In the genomic region with DNA sequence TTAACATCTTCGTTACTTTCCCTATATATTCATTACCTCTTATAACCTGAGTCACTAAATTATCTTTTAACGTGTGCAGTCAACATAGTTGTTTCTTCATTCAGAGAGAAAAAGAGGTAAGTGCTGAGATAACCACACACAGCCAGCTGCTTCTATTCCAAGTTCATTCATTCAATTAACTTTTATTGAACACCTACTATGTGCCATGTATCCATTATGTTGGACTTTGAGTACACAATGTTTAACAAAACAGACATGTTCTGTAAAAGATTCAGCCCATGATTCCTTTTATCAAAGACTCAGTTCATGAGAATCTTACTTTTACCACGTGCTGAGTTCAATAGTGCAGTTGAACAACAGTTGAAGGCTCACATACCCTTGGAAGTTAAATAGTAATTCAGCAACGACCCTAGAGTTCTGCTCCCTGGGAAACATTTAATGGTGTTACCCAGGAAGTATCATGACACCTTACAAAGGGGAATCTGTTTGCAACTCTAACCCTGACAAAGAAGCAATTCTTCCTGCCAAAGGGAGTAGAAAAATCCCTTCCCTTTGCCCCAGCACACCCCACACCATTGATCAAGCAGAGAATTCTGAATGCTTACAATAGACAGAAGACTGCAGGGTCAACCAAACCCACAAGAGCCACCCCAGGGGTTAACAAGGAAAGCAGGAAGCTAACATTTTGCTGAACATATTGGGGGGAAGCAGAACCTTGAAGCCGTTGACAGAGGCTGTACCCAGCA, we compare ENCODE assay signal across 1 cellular context.
TF ChIP-seq lines count a peak whose summit lies in the region.

No MANE protein-coding gene starts in this region.

TF ChIP-seq in HepG2, 621 proteins besides CTCF, POLR2A, EP300 and RAD21 (continued from another document):
- TF ChIP-seq ZNF121 (CRISPR knock-in tag; IDR thresholded peaks at IDR 0.05) (no peak), ATF1 (CRISPR knock-in tag; IDR thresholded peaks at IDR 0.05) (no peak), HNRNPLL (IDR thresholded peaks at IDR 0.05; ENCODE audit: low read depth, low read length, poor library complexity, severe bottlenecking) (no peak), SOX6 (IDR thresholded peaks at IDR 0.05) (no peak), SOX6 (CRISPR knock-in tag; IDR thresholded peaks at IDR 0.05) (peak; percentile 63; the same call in 1 of the 2 replicates), RARA (CRISPR knock-in tag; IDR thresholded peaks at IDR 0.05) (peak; percentile 59; the same call in 1 of the 2 replicates), CREB1 (IDR thresholded peaks at IDR 0.05) (no peak), CREB1 (CRISPR knock-in tag; IDR thresholded peaks at IDR 0.05) (no peak), NCOA1 (CRISPR knock-in tag; IDR thresholded peaks at IDR 0.05) (peak; percentile 63; the same call in 1 of the 2 replicates), TBX2 (CRISPR knock-in tag; IDR thresholded peaks at IDR 0.05; ENCODE audit: borderline replicate concordance) (peak; percentile 71; the same call in 1 of the 2 replicates), ISL2 (CRISPR knock-in tag; IDR thresholded peaks at IDR 0.05) (peak; percentile 25; the same call in 1 of the 2 replicates), HDAC1 (CRISPR knock-in tag; IDR thresholded peaks at IDR 0.05) (no peak), SRSF9 (IDR thresholded peaks at IDR 0.05; ENCODE audit: borderline replicate concordance, insufficient read depth, low read depth, low read length, poor library complexity, severe bottlenecking) (no peak), XRCC5 (optimal IDR thresholded peaks at IDR 0.05; ENCODE audit: low read length) (peak; percentile 40), SOX5 (CRISPR knock-in tag; IDR thresholded peaks at IDR 0.05; ENCODE audit: borderline replicate concordance) (peak; percentile 49; the same call in 1 of the 2 replicates), ZNF615 (CRISPR knock-in tag; IDR thresholded peaks at IDR 0.05; ENCODE audit: borderline replicate concordance) (0 out of 2 replicates have a peak, but pooled peaks have one; percentile 40), NFYB (CRISPR knock-in tag; IDR thresholded peaks at IDR 0.05) (no peak), THAP11 (CRISPR knock-in tag; IDR thresholded peaks at IDR 0.05) (no peak)
- TF ChIP-seq, protein P1, sequence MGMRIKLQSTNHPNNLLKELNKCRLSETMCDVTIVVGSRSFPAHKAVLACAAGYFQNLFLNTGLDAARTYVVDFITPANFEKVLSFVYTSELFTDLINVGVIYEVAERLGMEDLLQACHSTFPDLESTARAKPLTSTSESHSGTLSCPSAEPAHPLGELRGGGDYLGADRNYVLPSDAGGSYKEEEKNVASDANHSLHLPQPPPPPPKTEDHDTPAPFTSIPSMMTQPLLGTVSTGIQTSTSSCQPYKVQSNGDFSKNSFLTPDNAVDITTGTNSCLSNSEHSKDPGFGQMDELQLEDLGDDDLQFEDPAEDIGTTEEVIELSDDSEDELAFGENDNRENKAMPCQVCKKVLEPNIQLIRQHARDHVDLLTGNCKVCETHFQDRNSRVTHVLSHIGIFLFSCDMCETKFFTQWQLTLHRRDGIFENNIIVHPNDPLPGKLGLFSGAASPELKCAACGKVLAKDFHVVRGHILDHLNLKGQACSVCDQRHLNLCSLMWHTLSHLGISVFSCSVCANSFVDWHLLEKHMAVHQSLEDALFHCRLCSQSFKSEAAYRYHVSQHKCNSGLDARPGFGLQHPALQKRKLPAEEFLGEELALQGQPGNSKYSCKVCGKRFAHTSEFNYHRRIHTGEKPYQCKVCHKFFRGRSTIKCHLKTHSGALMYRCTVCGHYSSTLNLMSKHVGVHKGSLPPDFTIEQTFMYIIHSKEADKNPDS (CRISPR knock-in tag; IDR thresholded peaks at IDR 0.05) = 0 out of 2 replicates have a peak, but pooled peaks have one; percentile 55
